Comparison of ENCODE assay signal across 8 cellular contexts in the genomic region with DNA sequence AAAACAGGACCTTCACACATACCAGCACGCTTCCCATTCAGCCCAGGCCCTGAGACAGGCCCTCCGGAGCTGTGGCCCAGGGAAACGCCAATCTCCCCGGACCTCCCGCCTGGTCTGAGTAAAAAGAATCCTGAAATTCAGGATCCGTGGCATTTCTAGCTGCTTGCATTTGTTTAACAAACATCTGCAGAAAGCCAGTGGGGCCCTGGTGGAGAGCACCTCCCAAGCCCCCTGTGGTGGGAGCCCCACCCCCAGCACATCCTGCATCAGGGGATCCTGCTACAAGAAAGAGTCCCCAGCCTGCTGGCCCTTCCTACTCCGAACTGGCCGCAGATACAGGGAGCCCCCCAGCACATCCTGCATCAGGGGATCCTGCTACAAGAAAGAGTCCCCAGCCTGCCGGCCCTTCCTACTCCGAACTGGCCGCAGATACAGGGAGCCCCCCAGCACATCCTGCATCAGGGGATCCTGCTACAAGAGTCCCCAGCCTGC. TPM values are rescaled to one million over a fixed set of nuclear protein-coding genes. Genes with fewer than 3 reads are reported as not detected.
DNase-seq lines count a peak whose midpoint lies in the region; ATAC-seq, FAIRE-seq and TF ChIP-seq lines count a peak whose summit lies in the region.
"Not testable (repeated sequence)": the region's sequence is repeated elsewhere in the genome, so short reads cannot be mapped to it uniquely, and the experiment has no call there.

No MANE protein-coding gene starts in this region.

- ATAC-seq in A549; activated naive CD8-positive, alpha-beta T cell treated with anti-CD3 and anti-CD28 coated beads, Interleukin-2, amount 10 ng/mL, durations not matched to agents 7 days and 5 days (ENCODE audit: low read depth); natural killer cell treated with Interleukin-12 subunit alpha and Interleukin-12 subunit beta and Interleukin-15 and Interleukin-18, amount 100 ng/mL, for 72 hours: not testable (repeated sequence)

- H3K27ac ChIP-seq in A549 (peak overlapping the region; percentile 88 to 94), HUES6 (ENCODE audit: low read depth, low read length) (peak overlapping the region; percentile 96), spleen (peak overlapping the region in 5 of 8 donors; percentile 20 to 98 (median 77))

- H3K4me3 ChIP-seq in A549: not testable (repeated sequence)
- peak overlapping the region; percentile 44 for H3K4me3 ChIP-seq in HUES6 (ENCODE audit: low read depth, low read length)
- peak overlapping the region in 1 of 8 donors; percentile 46 for H3K4me3 ChIP-seq in spleen

- not testable (repeated sequence) for H3K27ac Mint-ChIP-seq in activated naive CD8-positive, alpha-beta T cell treated with anti-CD3 and anti-CD28 coated beads, Interleukin-2, amount 10 ng/mL, durations not matched to agents 7 days and 5 days
- H3K27ac Mint-ChIP-seq in natural killer cell treated with Interleukin-12 subunit alpha and Interleukin-12 subunit beta and Interleukin-15 and Interleukin-18, amount 100 ng/mL, for 72 hours: peak overlapping the region; percentile 64 to 85

- not testable (repeated sequence) for TF ChIP-seq POLR2A in A549 (IDR thresholded peaks at IDR 0.05; ENCODE audit: low read length); spleen (IDR thresholded peaks at IDR 0.05)

- POLR2A ChIA-PET in A549 (lab: Yijun Ruan, JAX); activated naive CD8-positive, alpha-beta T cell treated with anti-CD3 and anti-CD28 coated beads, Interleukin-2, amount 10 ng/mL, durations not matched to agents 7 days and 5 days (lab: Charles Lee): not testable (repeated sequence)

- CTCF ChIA-PET in A549 (lab: Yijun Ruan, JAX): interaction anchor here (0.7 to 1.5 kb wide), 2 partner anchors 21 to 48 kb away, joined by 3 read pairs; no protein-coding TSS in a partner anchor

- not testable (repeated sequence) for H3K27me3 Mint-ChIP-seq in activated naive CD8-positive, alpha-beta T cell treated with anti-CD3 and anti-CD28 coated beads, Interleukin-2, amount 10 ng/mL, durations not matched to agents 7 days and 5 days; natural killer cell treated with Interleukin-12 subunit alpha and Interleukin-12 subunit beta and Interleukin-15 and Interleukin-18, amount 100 ng/mL, for 72 hours

- not testable (repeated sequence) for H3K9me3 ChIP-seq in A549; HUES6 (ENCODE audit: control insufficient read depth, insufficient read depth, low read depth, low read length); spleen

- peak overlapping the region; percentile 76; the same call in 2 of the 3 replicates for H3K4me2 ChIP-seq in A549

- not testable (repeated sequence) for TF ChIP-seq RAD21 in A549 (conservative IDR thresholded peaks at IDR 0.05 in 1 of 2, IDR thresholded peaks at IDR 0.05 in 1 of 2)

- H3K36me3 ChIP-seq in HUES6 (ENCODE audit: control insufficient read depth, insufficient read depth, low read length) (peaks cover 70% of the 10 kb centered on the region), spleen (peaks cover 0 to 92% (median 54%) of the 10 kb centered on the region in 6 donors)

- peak overlapping the region; percentile 77 for H3K9ac ChIP-seq in HUES6 (ENCODE audit: low read length)

- H3K9me3 Mint-ChIP-seq in activated naive CD8-positive, alpha-beta T cell treated with anti-CD3 and anti-CD28 coated beads, Interleukin-2, amount 10 ng/mL, durations not matched to agents 7 days and 5 days; natural killer cell treated with Interleukin-12 subunit alpha and Interleukin-12 subunit beta and Interleukin-15 and Interleukin-18, amount 100 ng/mL, for 72 hours: not testable (repeated sequence)

- TF ChIP-seq EP300 in A549 (IDR thresholded peaks at IDR 0.05): not testable (repeated sequence)

- peaks cover 17% of the 10 kb centered on the region for H3K4me1 Mint-ChIP-seq in activated naive CD8-positive, alpha-beta T cell treated with anti-CD3 and anti-CD28 coated beads, Interleukin-2, amount 10 ng/mL, durations not matched to agents 7 days and 5 days
- peaks cover 54 to 70% of the 10 kb centered on the region in 2 donors for H3K4me1 Mint-ChIP-seq in natural killer cell treated with Interleukin-12 subunit alpha and Interleukin-12 subunit beta and Interleukin-15 and Interleukin-18, amount 100 ng/mL, for 72 hours (ENCODE audit: low read depth in 2 of 2)

- H3K4me3 Mint-ChIP-seq in activated naive CD8-positive, alpha-beta T cell treated with anti-CD3 and anti-CD28 coated beads, Interleukin-2, amount 10 ng/mL, durations not matched to agents 7 days and 5 days: not testable (repeated sequence)
- peak overlapping the region; percentile 61 for H3K4me3 Mint-ChIP-seq in natural killer cell treated with Interleukin-12 subunit alpha and Interleukin-12 subunit beta and Interleukin-15 and Interleukin-18, amount 100 ng/mL, for 72 hours

- H3K4me1 ChIP-seq in A549: peaks cover 80% of the 10 kb centered on the region
- peaks cover 75% of the 10 kb centered on the region for H3K4me1 ChIP-seq in HUES6 (ENCODE audit: control insufficient read depth, insufficient read depth, low read length)
- peaks cover 48 to 98% (median 82%) of the 10 kb centered on the region in 6 donors for H3K4me1 ChIP-seq in spleen

- intact Hi-C loops in head of caudate nucleus (cut with DNase I); spleen (cut with DNase I; ENCODE audit: low total_unique reads): not testable (repeated sequence)

- DNase-seq in A549 (ENCODE audit: low read depth in 1 of 2, low spot score in 1 of 2): not testable (repeated sequence)
- DNase-seq in SIG-M5 treated with dmso at 0.1 percent for 504 hours (lab: John Stamatoyannopoulos, UW; ENCODE audit: unreplicated experiment) (peak; percentile 11), head of caudate nucleus (peak in 22 of 42 donors; percentile 1 to 39 (median 7)), iPS-NIHi7 (ENCODE audit: extremely low spot score) (peak; percentile 83), spleen (peak; percentile 71)
- DNase-seq in activated naive CD8-positive, alpha-beta T cell treated with anti-CD3 and anti-CD28 coated beads, Interleukin-2, amount 10 ng/mL, durations not matched to agents 7 days and 5 days: peak; percentile 8
- peak; percentile 47 for DNase-seq in natural killer cell treated with Interleukin-12 subunit alpha and Interleukin-12 subunit beta and Interleukin-15 and Interleukin-18, amount 100 ng/mL, for 72 hours (ENCODE audit: low spot score)

- FAIRE-seq in A549 (lab: Jason Lieb, UNC): not testable (repeated sequence)

- WGBS in A549 (ENCODE audit: missing lambda C conversion rate): 92% methylated on average over 8 of the region's 11 CpGs
- WGBS in spleen, 5 donors: 80 to 92% (median 88%) methylated on average over 11 of the region's 11 CpGs

- not testable (repeated sequence) for TF ChIP-seq CTCF in A549 (IDR thresholded peaks at IDR 0.05); spleen (IDR thresholded peaks at IDR 0.05 in 8 of 11, conservative IDR thresholded peaks at IDR 0.05 in 3 of 11)

- not testable (repeated sequence) for H3K36me3 Mint-ChIP-seq in activated naive CD8-positive, alpha-beta T cell treated with anti-CD3 and anti-CD28 coated beads, Interleukin-2, amount 10 ng/mL, durations not matched to agents 7 days and 5 days; natural killer cell treated with Interleukin-12 subunit alpha and Interleukin-12 subunit beta and Interleukin-15 and Interleukin-18, amount 100 ng/mL, for 72 hours

- H3K27me3 ChIP-seq in HUES6 (ENCODE audit: control insufficient read depth, insufficient read depth, low read length); spleen (replicated peaks in 1 of 7): not testable (repeated sequence)

RNA-seq across cellular contexts. Expression of gene LPCAT1, which starts 8.9 kb away (rescaled TPM):
- 22.9 and 24.7 TPM in 2 replicates for polyA plus RNA-seq in A549 (2011; rRNA removed)
- polyA plus RNA-seq in A549 (2012; cell fraction: cytosol; rRNA removed): 40.3 and 47.5 TPM in 2 replicates
- polyA plus RNA-seq in A549 (2012; cell fraction: nucleus; rRNA removed): 84.6 and 102 TPM in 2 replicates
- polyA plus RNA-seq in A549 (2017; fragmentation: RNase III; extraction: RNeasy Plus Mini Kit Qiagen cat#74134 plus additional on column Dnase treatment): 59.9 to 74.9 TPM (median 73.4 TPM) in 3 replicates
- 17.1 and 25.6 TPM in 2 replicates for polyA minus RNA-seq in A549 (2011; rRNA and poly(A)+ RNA removed)
- total RNA-seq in activated naive CD8-positive, alpha-beta T cell treated with anti-CD3 and anti-CD28 coated beads, Interleukin-2, amount 10 ng/mL, durations not matched to agents 7 days and 5 days: 10 to 100 TPM; 70.8 to 72.2 TPM
- 100 to 1,000 TPM in 1 of 2 donors, 10 to 100 TPM in 1; 90.0 to 179 TPM for total RNA-seq in natural killer cell treated with Interleukin-12 subunit alpha and Interleukin-12 subunit beta and Interleukin-15 and Interleukin-18, amount 100 ng/mL, for 72 hours
- total RNA-seq in spleen: 100 to 1,000 TPM; 126 to 322 (median 223) TPM
- polyA plus RNA-seq in spleen: 100 to 1,000 TPM in 1 of 3 donors, 10 to 100 TPM in 2; 52.2 to 123 (median 94.8) TPM
